Comparison of ENCODE assay signal across 22 cellular contexts in genomic region chr12:89185181-89185580, GRCh38.
"Had no signal": no experiment of that assay in that cellular context is flagged by ENCODE, and none has a peak within 500 bp of the region (broad histone marks: within the 10 kb centered on the region; RNA-seq: fewer than 3 reads in every experiment).

No MANE protein-coding gene starts in this region.

- DNase-seq: activated CD4-positive, alpha-beta memory T cell treated with anti-CD3 and anti-CD28 coated beads, Interleukin-2, amount 10 ng/mL, durations not matched to agents 7 days and 5 days; activated CD4-positive, alpha-beta T cell treated with anti-CD3 and anti-CD28 coated beads for 36 hours; activated CD4-positive, alpha-beta T cell treated with anti-CD3 and anti-CD28 coated beads, Interleukin-2, amount 50 U/mL, for 1 hour; activated gamma-delta T cell; activated naive CD4-positive, alpha-beta T cell treated with anti-CD3 and anti-CD28 coated beads for 36 hours; activated T-cell treated with anti-CD3 and anti-CD28 coated beads for 4 hours; activated T-cell treated with anti-CD3 and anti-CD28 coated beads, Interleukin-2, amount 50 U/mL, for 48 hours; anterior cingulate cortex; central memory CD4-positive, alpha-beta T cell; NCI-H1105; NCI-H1436; NCI-H1694 treated with DMSO at 0.1 percent for 48 hours; NCI-H2029 treated with DMSO at 0.1 percent for 48 hours; NCI-H345; NCI-H510A; NCI-H526 treated with DMSO at 0.1 percent for 48 hours; NCI-H82; SIG-M5; T-cell; T1000; WERI-Rb-1 had no signal

- H3K27ac ChIP-seq: WERI-Rb-1 had no signal

- ATAC-seq: activated CD4-positive, alpha-beta T cell treated with anti-CD3 and anti-CD28 coated beads for 36 hours; activated T-helper 17 cell treated with anti-CD3 and anti-CD28 coated beads, Interleukin-2, amount 50 U/mL, for 72 hours; T-cell had no signal

- H3K36me3 ChIP-seq: WERI-Rb-1 had no signal
